ENCODE assay signal across 30 cellular contexts in the genomic region with DNA sequence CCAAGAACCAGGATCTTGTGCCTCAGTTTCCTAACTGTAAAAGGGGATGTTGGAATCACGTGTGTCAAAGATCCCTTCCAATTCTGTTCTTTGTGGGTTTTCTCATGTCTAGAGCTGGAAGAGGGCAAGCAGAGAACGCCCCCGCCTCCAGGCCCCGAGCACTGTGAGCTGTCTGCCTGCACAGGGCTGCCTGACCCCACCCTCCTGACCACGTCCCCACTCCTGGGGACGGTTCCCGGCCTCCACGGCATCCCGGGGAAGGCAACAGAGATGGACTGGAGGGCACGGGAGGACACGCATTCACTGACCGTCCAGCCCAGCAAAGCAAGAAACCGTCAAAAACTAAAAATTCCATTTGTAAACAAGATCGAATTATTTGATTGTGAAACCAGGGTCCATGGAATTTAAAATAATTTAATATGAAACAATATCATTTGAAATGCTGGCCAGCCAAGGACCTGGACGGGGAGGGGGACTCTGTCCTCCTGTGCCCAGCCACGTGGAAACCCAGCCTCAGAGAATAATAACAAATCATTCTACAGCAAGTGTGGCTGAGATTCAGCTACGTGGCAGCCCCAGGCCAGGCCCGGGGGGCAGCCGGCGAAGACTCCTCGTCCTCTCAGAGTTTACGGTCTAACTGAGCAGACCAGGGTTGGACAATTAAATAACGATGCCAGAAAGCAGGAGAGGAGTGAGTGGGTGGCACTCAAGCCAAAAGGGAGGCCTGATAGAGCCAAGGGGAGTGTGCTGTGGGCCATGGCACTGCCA.
A peak's percentile ranks its signal among the peaks of the same experiment; 100 is the strongest.
DNase-seq lines count a peak whose midpoint lies in the region; ATAC-seq and TF ChIP-seq lines count a peak whose summit lies in the region.
"Had no signal": no experiment of that assay in that cellular context is flagged by ENCODE, and none has a peak within 500 bp of the region (broad histone marks: within the 10 kb centered on the region; RNA-seq: fewer than 3 reads in every experiment).

No MANE protein-coding gene starts in this region.

- intact Hi-C loops in vagina (cut with DNase I): no loop called here

- no peak overlapping the region for H3K4me3 Mint-ChIP-seq in activated CD8-positive, alpha-beta memory T cell treated with anti-CD3 and anti-CD28 coated beads, Interleukin-2, amount 10 ng/mL, durations not matched to agents 7 days and 5 days
- no peak overlapping the region for H3K4me3 Mint-ChIP-seq in stimulated activated effector memory CD8-positive, alpha-beta T cell treated with anti-CD3 and anti-CD28 coated beads, Interleukin-12 subunit alpha, Interleukin-12 subunit beta, amount 100 ng/mL, for 72 hours
- H3K4me3 Mint-ChIP-seq: CD14-positive monocyte; dendritic cell treated with granulocyte-macrophage colony-stimulating factor and Interleukin-4, amounts not matched to agents 40 ng/mL and 50 ng/mL, for 4 days; endodermal cell; natural killer cell; T-helper 2 cell treated with Interferon-gamma antibody and Interleukin-4, amounts not matched to agents 5 μg/mL and 100 μg/mL, for 36 hours had no signal

- H3K27me3 Mint-ChIP-seq in activated CD8-positive, alpha-beta memory T cell treated with anti-CD3 and anti-CD28 coated beads, Interleukin-2, amount 10 ng/mL, durations not matched to agents 7 days and 5 days: no peaks in the 10 kb centered on the region
- H3K27me3 Mint-ChIP-seq: dendritic cell treated with granulocyte-macrophage colony-stimulating factor and Interleukin-4, amounts not matched to agents 40 ng/mL and 50 ng/mL, for 4 days had no signal

- peaks cover 48% of the 10 kb centered on the region for H3K4me1 ChIP-seq in vagina
- H3K4me1 ChIP-seq: heart right ventricle had no signal

- no peaks in the 10 kb centered on the region for H3K36me3 Mint-ChIP-seq in activated CD8-positive, alpha-beta memory T cell treated with anti-CD3 and anti-CD28 coated beads, Interleukin-2, amount 10 ng/mL, durations not matched to agents 7 days and 5 days
- H3K36me3 Mint-ChIP-seq in stimulated activated effector memory CD8-positive, alpha-beta T cell treated with anti-CD3 and anti-CD28 coated beads, Interleukin-12 subunit alpha, Interleukin-12 subunit beta, amount 100 ng/mL, for 72 hours: no peaks in the 10 kb centered on the region
- H3K36me3 Mint-ChIP-seq: CD14-positive monocyte, natural killer cell had no signal

- peak overlapping the region; percentile 91 for H3K27ac ChIP-seq in vagina
- H3K27ac ChIP-seq: cardiac muscle cell, heart right ventricle, KMS-11, lower lobe of right lung had no signal

- peak; percentile 33 for DNase-seq in activated CD8-positive, alpha-beta memory T cell treated with anti-CD3 and anti-CD28 coated beads, Interleukin-2, amount 50 U/mL, for 48 hours
- no peak for DNase-seq in activated CD8-positive, alpha-beta memory T cell treated with anti-CD3 and anti-CD28 coated beads, Interleukin-2, amount 10 ng/mL, durations not matched to agents 7 days and 5 days
- peak; percentile 49 for DNase-seq in islet precursor cell
- no peak for DNase-seq in stimulated activated effector memory CD8-positive, alpha-beta T cell treated with anti-CD3 and anti-CD28 coated beads, Interleukin-12 subunit alpha, Interleukin-12 subunit beta, amount 100 ng/mL, for 72 hours (ENCODE audit: low spot score in 2 of 2)
- no peak for DNase-seq in vagina (ENCODE audit: extremely low spot score in 2 of 2)
- DNase-seq in NCI-H2029 treated with DMSO at 0.1 percent for 48 hours (lab: John Stamatoyannopoulos, UW): no peak
- DNase-seq in NCI-H1092 (lab: John Stamatoyannopoulos, UW): no peak
- no peak for DNase-seq in HT-29 (ENCODE audit: low spot score)
- DNase-seq: DMS79 treated with DMSO at 0.1 percent for 48 hours; foreskin melanocyte; GDM1; H7; heart right ventricle; lower lobe of right lung; MG63; natural killer cell; NCI-H1105 treated with DMSO at 0.1 percent for 48 hours; NCI-H1930; NCI-H524 treated with DMSO at 0.1 percent for 48 hours; occipital lobe; stimulated activated naive CD4-positive, alpha-beta T cell treated with Interleukin-2 at 50 U/mL for 16 hours had no signal

- no peak for ATAC-seq in activated CD8-positive, alpha-beta memory T cell treated with anti-CD3 and anti-CD28 coated beads, Interleukin-2, amount 10 ng/mL, durations not matched to agents 7 days and 5 days
- no peak for ATAC-seq in stimulated activated effector memory CD8-positive, alpha-beta T cell treated with anti-CD3 and anti-CD28 coated beads, Interleukin-12 subunit alpha, Interleukin-12 subunit beta, amount 100 ng/mL, for 72 hours
- ATAC-seq: heart right ventricle, lower lobe of right lung, mucosa of descending colon, natural killer cell, Panc1 had no signal

- no peaks in the 10 kb centered on the region for H3K4me1 Mint-ChIP-seq in activated CD8-positive, alpha-beta memory T cell treated with anti-CD3 and anti-CD28 coated beads, Interleukin-2, amount 10 ng/mL, durations not matched to agents 7 days and 5 days
- H3K4me1 Mint-ChIP-seq in stimulated activated effector memory CD8-positive, alpha-beta T cell treated with anti-CD3 and anti-CD28 coated beads, Interleukin-12 subunit alpha, Interleukin-12 subunit beta, amount 100 ng/mL, for 72 hours: no peaks in the 10 kb centered on the region
- H3K4me1 Mint-ChIP-seq: natural killer cell had no signal

- H3K9me3 Mint-ChIP-seq in activated CD8-positive, alpha-beta memory T cell treated with anti-CD3 and anti-CD28 coated beads, Interleukin-2, amount 10 ng/mL, durations not matched to agents 7 days and 5 days (ENCODE audit: low read depth): no peaks in the 10 kb centered on the region
- H3K9me3 Mint-ChIP-seq in stimulated activated effector memory CD8-positive, alpha-beta T cell treated with anti-CD3 and anti-CD28 coated beads, Interleukin-12 subunit alpha, Interleukin-12 subunit beta, amount 100 ng/mL, for 72 hours: no peaks in the 10 kb centered on the region
- H3K9me3 Mint-ChIP-seq: dendritic cell treated with granulocyte-macrophage colony-stimulating factor and Interleukin-4, amounts not matched to agents 40 ng/mL and 50 ng/mL, for 4 days; endodermal cell; natural killer cell; T-helper 2 cell treated with Interferon-gamma antibody and Interleukin-4, amounts not matched to agents 5 μg/mL and 100 μg/mL, for 36 hours had no signal

- no peaks in the 10 kb centered on the region for H3K27me3 ChIP-seq in vagina
- H3K27me3 ChIP-seq: cardiac muscle cell, MG63 had no signal

- no peak overlapping the region for H3K27ac Mint-ChIP-seq in activated CD8-positive, alpha-beta memory T cell treated with anti-CD3 and anti-CD28 coated beads, Interleukin-2, amount 10 ng/mL, durations not matched to agents 7 days and 5 days
- peak overlapping the region; percentile 8 for H3K27ac Mint-ChIP-seq in stimulated activated effector memory CD8-positive, alpha-beta T cell treated with anti-CD3 and anti-CD28 coated beads, Interleukin-12 subunit alpha, Interleukin-12 subunit beta, amount 100 ng/mL, for 72 hours
- H3K27ac Mint-ChIP-seq: dendritic cell treated with granulocyte-macrophage colony-stimulating factor and Interleukin-4, amounts not matched to agents 40 ng/mL and 50 ng/mL, for 4 days; endodermal cell; natural killer cell; T-helper 2 cell treated with Interferon-gamma antibody and Interleukin-4, amounts not matched to agents 5 μg/mL and 100 μg/mL, for 36 hours had no signal

- no peak overlapping the region for H3K4me3 ChIP-seq in vagina
- H3K4me3 ChIP-seq: cardiac muscle cell, esophagus muscularis mucosa, heart right ventricle, lower lobe of right lung, MG63, mucosa of descending colon had no signal

- H3K36me3 ChIP-seq in vagina: no peaks in the 10 kb centered on the region
- H3K36me3 ChIP-seq: cardiac muscle cell, esophagus muscularis mucosa, heart right ventricle, lower lobe of right lung, MG63 had no signal

- no peak for TF ChIP-seq CTCF in vagina (IDR thresholded peaks at IDR 0.05)

- H3K9me3 ChIP-seq in vagina: no peaks in the 10 kb centered on the region
- H3K9me3 ChIP-seq: esophagus muscularis mucosa, heart right ventricle, lower lobe of right lung, MG63, mucosa of descending colon had no signal

- no peak for TF ChIP-seq POLR2A in vagina (IDR thresholded peaks at IDR 0.05)

- CTCF ChIA-PET in activated CD8-positive, alpha-beta memory T cell treated with anti-CD3 and anti-CD28 coated beads, Interleukin-2, amount 10 ng/mL, durations not matched to agents 7 days and 5 days (lab: Charles Lee): no interaction called here

Comparison
In these comparisons a context has a peak if more than half of its experiments do, and no peak if none do; other contexts are left out.
1. DNase-seq: peak in activated CD8-positive, alpha-beta memory T cell treated with anti-CD3 and anti-CD28 coated beads, Interleukin-2, amount 50 U/mL, for 48 hours (single experiment) and islet precursor cell (single experiment); none in activated CD8-positive, alpha-beta memory T cell treated with anti-CD3 and anti-CD28 coated beads, Interleukin-2, amount 10 ng/mL, durations not matched to agents 7 days and 5 days (single experiment), stimulated activated effector memory CD8-positive, alpha-beta T cell treated with anti-CD3 and anti-CD28 coated beads, Interleukin-12 subunit alpha, Interleukin-12 subunit beta, amount 100 ng/mL, for 72 hours (0 of 2), vagina (0 of 2), NCI-H2029 treated with DMSO at 0.1 percent for 48 hours (single experiment), NCI-H1092 (single experiment) and HT-29 (single experiment).